ENCODE assay signal across 19 cellular contexts in genomic region chr4:40231464-40231863, GRCh38. TPM values are rescaled to one million over a fixed set of nuclear protein-coding genes. Genes with fewer than 3 reads are reported as not detected.
DNase-seq lines count a peak whose midpoint lies in the region; ATAC-seq lines count a peak whose summit lies in the region.
"Had no signal": no experiment of that assay in that cellular context is flagged by ENCODE, and none has a peak within 500 bp of the region (broad histone marks: within the 10 kb centered on the region; RNA-seq: fewer than 3 reads in every experiment).

No MANE protein-coding gene starts in this region.

- H4K8ac ChIP-seq in neuronal stem cell (ENCODE audit: low read depth, low read length): no peak overlapping the region

- H2BK120ac ChIP-seq in neuronal stem cell (ENCODE audit: low read depth, low read length): no peak overlapping the region

- H3K23ac ChIP-seq in neuronal stem cell (ENCODE audit: low read depth, low read length, poor library complexity): no peak overlapping the region

- H3K27me3 ChIP-seq in Karpas-422 (ENCODE audit: low read length): no peaks in the 10 kb centered on the region
- no peaks in the 10 kb centered on the region for H3K27me3 ChIP-seq in neuronal stem cell (ENCODE audit: control insufficient read depth in 3 of 3, insufficient read depth in 3 of 3, low read depth in 1 of 3, low read length in 3 of 3)

- H3K9me2 ChIP-seq in Karpas-422 (replicated peaks; ENCODE audit: insufficient read depth, low read length): no peaks in the 10 kb centered on the region

- H4K20me1 ChIP-seq in Karpas-422 (ENCODE audit: insufficient read depth, low read depth, low read length): peaks cover 40% of the 10 kb centered on the region; the same call in 1 of the 2 replicates

- ATAC-seq in GM21447 (IDR thresholded peaks at IDR 0.05; ENCODE audit: unreplicated experiment): no peak
- ATAC-seq: activated CD4-positive, CD25-positive, alpha-beta regulatory T cell treated with anti-CD3 and anti-CD28 coated beads, Interleukin-2, amount 50 U/mL, for 24 hours; SK-N-SH treated with all-trans-retinoic acid at 6 μM for 48 hours had no signal

- no peak overlapping the region for H3K9ac ChIP-seq in Karpas-422 (ENCODE audit: low read length)
- no peak overlapping the region for H3K9ac ChIP-seq in neuronal stem cell (ENCODE audit: low read depth, low read length, poor library complexity)

- no peaks in the 10 kb centered on the region for H3K79me1 ChIP-seq in neuronal stem cell (ENCODE audit: low read depth, low read length)

- no peak overlapping the region for H2AFZ ChIP-seq in Karpas-422 (ENCODE audit: low read length)
- no peak overlapping the region for H2AFZ ChIP-seq in neuronal stem cell (ENCODE audit: low read length)

- peak; percentile 58 for DNase-seq in activated CD8-positive, alpha-beta memory T cell treated with anti-CD3 and anti-CD28 coated beads, Interleukin-2, amount 50 U/mL, for 48 hours
- DNase-seq in activated CD8-positive, alpha-beta memory T cell treated with anti-CD3 and anti-CD28 coated beads, Interleukin-2, amount 50 U/mL, for 4 hours: no peak
- DNase-seq in Karpas-422 (no peak), neuronal stem cell (ENCODE audit: low spot score) (no peak), HuH-7 (ENCODE audit: low spot score) (no peak), AG20443 (ENCODE audit: low spot score) (no peak)
- DNase-seq: ACHN, caudate nucleus, foreskin melanocyte, GOT3, NCI-H1417 treated with DMSO at 0.1 percent for 48 hours, NCI-H226, OCI-M1 had no signal

- H4K91ac ChIP-seq in neuronal stem cell (ENCODE audit: low read depth, low read length, poor library complexity): no peak overlapping the region

- H3K4ac ChIP-seq in neuronal stem cell (ENCODE audit: low read length): no peak overlapping the region

- H3K4me3 ChIP-seq in Karpas-422 (ENCODE audit: low read length) (no peak overlapping the region), neuronal stem cell (ENCODE audit: low read length in 2 of 2) (no peak overlapping the region)

- peaks cover 95% of the 10 kb centered on the region for H3K79me2 ChIP-seq in Karpas-422 (ENCODE audit: low read length)

- no peak overlapping the region for H2BK12ac ChIP-seq in neuronal stem cell (ENCODE audit: low read length)

- no peak overlapping the region for H3K14ac ChIP-seq in neuronal stem cell (ENCODE audit: low read length)

- H3K4me3 Mint-ChIP-seq in activated naive CD8-positive, alpha-beta T cell: peak overlapping the region; percentile 89

- H3K9me3 Mint-ChIP-seq in activated naive CD8-positive, alpha-beta T cell (ENCODE audit: low read depth): no peaks in the 10 kb centered on the region

- H2BK15ac ChIP-seq in neuronal stem cell (ENCODE audit: low read length): no peak overlapping the region

- H3K27ac ChIP-seq in Karpas-422 (ENCODE audit: low read length): peak overlapping the region; percentile 3; the same call in 1 of the 2 replicates
- no peak overlapping the region for H3K27ac ChIP-seq in neuronal stem cell (replicated peaks; ENCODE audit: low read length)

- H3K4me1 ChIP-seq in Karpas-422 (ENCODE audit: low read length) (peaks cover 45% of the 10 kb centered on the region), neuronal stem cell (ENCODE audit: control insufficient read depth in 2 of 2, insufficient read depth in 1 of 2, low read depth in 1 of 2, low read length in 2 of 2) (peaks cover 0 to 3% of the 10 kb centered on the region in 2 donors)

- peaks cover 86% of the 10 kb centered on the region for H3K4me1 Mint-ChIP-seq in activated naive CD8-positive, alpha-beta T cell (ENCODE audit: low read depth)

- H2BK5ac ChIP-seq in neuronal stem cell (ENCODE audit: low read length): no peak overlapping the region

- no CpG with 5 or more reads among the region's 7 CpGs for WGBS in neuronal stem cell (ENCODE audit: extremely low coverage in 2 of 2, insufficient read length in 2 of 2, insufficient replicate concordance in 1 of 2), 2 donors

- H3K18ac ChIP-seq in neuronal stem cell (ENCODE audit: low read length): peak overlapping the region; percentile 39

- H3K4me2 ChIP-seq in Karpas-422 (ENCODE audit: low read depth, low read length, poor library complexity, severe bottlenecking): no peak overlapping the region
- no peak overlapping the region for H3K4me2 ChIP-seq in neuronal stem cell (ENCODE audit: insufficient read depth, low read length, poor library complexity, severe bottlenecking)

- H3K36me3 ChIP-seq in Karpas-422 (ENCODE audit: insufficient read depth, low read length) (peaks cover 26% of the 10 kb centered on the region; the same call in 1 of the 2 replicates), neuronal stem cell (replicated peaks in 1 of 2; ENCODE audit: control insufficient read depth in 2 of 2, insufficient read depth in 2 of 2, low read length in 2 of 2) (no peaks in the 10 kb centered on the region)

- no peak overlapping the region for H2AK5ac ChIP-seq in neuronal stem cell (ENCODE audit: low read depth, low read length)

- H3K27me3 Mint-ChIP-seq in activated naive CD8-positive, alpha-beta T cell: no peaks in the 10 kb centered on the region

- H3K36me3 Mint-ChIP-seq in activated naive CD8-positive, alpha-beta T cell: peaks cover 34% of the 10 kb centered on the region

- H3K9me3 ChIP-seq in Karpas-422 (ENCODE audit: low read length): no peaks in the 10 kb centered on the region
- H3K9me3 ChIP-seq in neuronal stem cell (replicated peaks in 1 of 2; ENCODE audit: control insufficient read depth in 2 of 2, insufficient read depth in 1 of 2, low read depth in 1 of 2, low read length in 2 of 2): no peaks in the 10 kb centered on the region

- H3K27ac Mint-ChIP-seq in activated naive CD8-positive, alpha-beta T cell: peak overlapping the region; percentile 99

RNA-seq across cellular contexts. Expression of gene RHOH, which starts 34.6 kb away (rescaled TPM):
- 39.5 and 68.4 TPM in 2 replicates for total RNA-seq in Karpas-422 (2014; rRNA removed; shearing (Covaris generic); ENCODE audit: low replicate concordance)
- polyA plus RNA-seq in neuronal stem cell (2013, experiment 1 of 2): 1.4 TPM
- polyA plus RNA-seq in neuronal stem cell (2013, experiment 2 of 2): 0.91 TPM
- total RNA-seq: lung microvascular endothelial cell, osteocyte had no signal
